Comparison of ENCODE assay signal across 3 cellular contexts in the genomic region with DNA sequence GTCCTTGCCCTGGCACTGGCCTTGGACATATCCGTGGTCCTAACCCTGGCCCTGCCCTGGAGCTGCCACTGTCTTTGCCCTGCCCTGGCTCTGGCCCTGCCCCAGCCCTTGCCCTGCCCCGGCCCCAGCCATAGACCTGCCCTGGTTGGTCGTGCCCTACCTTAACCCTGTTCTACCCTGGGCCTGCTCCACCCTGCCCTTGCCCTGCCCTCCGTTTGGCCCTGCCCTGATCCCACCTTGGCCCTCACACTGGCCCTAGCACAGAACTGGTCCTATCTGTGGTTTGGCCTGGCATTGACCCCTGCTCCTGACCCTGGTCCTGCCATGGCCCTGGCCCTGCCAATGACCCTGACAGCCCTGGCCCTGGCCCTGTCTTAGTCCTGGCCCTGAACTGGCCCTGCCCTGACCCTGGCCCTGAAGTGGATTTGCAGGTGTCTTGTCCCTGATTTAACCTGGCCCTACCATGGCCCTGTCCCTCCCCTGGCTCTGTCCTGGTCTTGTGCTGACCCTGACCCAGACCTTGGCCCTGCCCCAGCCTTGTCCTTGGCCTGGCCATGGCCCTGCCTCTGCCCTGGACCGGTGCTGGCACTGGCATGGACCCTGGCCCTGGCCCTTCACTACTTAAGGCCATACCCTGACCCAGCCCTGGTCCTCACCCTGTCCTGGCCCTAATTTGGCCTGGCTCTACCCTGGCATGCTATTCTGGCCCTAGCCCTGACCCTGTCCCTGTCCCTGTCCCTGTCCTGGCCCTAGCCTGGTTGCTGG.
DNase-seq lines count a peak whose midpoint lies in the region.
"Not testable (repeated sequence)": the region's sequence is repeated elsewhere in the genome, so short reads cannot be mapped to it uniquely, and the experiment has no call there.

No MANE protein-coding gene starts in this region.

- H2BK12ac ChIP-seq in neuronal stem cell (ENCODE audit: low read length); trophoblast cell (ENCODE audit: low read length): not testable (repeated sequence)

- H2BK15ac ChIP-seq in neuronal stem cell (ENCODE audit: low read length): not testable (repeated sequence)

- not testable (repeated sequence) for H3K4me1 ChIP-seq in neuronal stem cell (ENCODE audit: control insufficient read depth in 2 of 2, insufficient read depth in 1 of 2, low read depth in 1 of 2, low read length in 2 of 2); trophoblast cell (ENCODE audit: control insufficient read depth in 1 of 2, insufficient read depth in 2 of 2, low read length in 2 of 2)

- H3K4ac ChIP-seq in neuronal stem cell (ENCODE audit: low read length); trophoblast cell (ENCODE audit: low read depth, low read length): not testable (repeated sequence)

- not testable (repeated sequence) for H3K36me3 ChIP-seq in MG63; neuronal stem cell (replicated peaks in 1 of 2; ENCODE audit: control insufficient read depth in 2 of 2, insufficient read depth in 2 of 2, low read length in 2 of 2); trophoblast cell (ENCODE audit: control insufficient read depth in 1 of 2, insufficient read depth in 2 of 2, low read length in 2 of 2)

- not testable (repeated sequence) for H4K8ac ChIP-seq in neuronal stem cell (ENCODE audit: low read depth, low read length); trophoblast cell (ENCODE audit: low read depth, low read length)

- not testable (repeated sequence) for H3K27ac ChIP-seq in neuronal stem cell (replicated peaks; ENCODE audit: low read length); trophoblast cell (ENCODE audit: low read depth, low read length)

- not testable (repeated sequence) for H3K9me3 ChIP-seq in MG63; neuronal stem cell (replicated peaks in 1 of 2; ENCODE audit: control insufficient read depth in 2 of 2, insufficient read depth in 1 of 2, low read depth in 1 of 2, low read length in 2 of 2)
- peaks cover 62% of the 10 kb centered on the region for H3K9me3 ChIP-seq in trophoblast cell (ENCODE audit: insufficient read depth, low read depth, low read length)

- not testable (repeated sequence) for H3K23ac ChIP-seq in neuronal stem cell (ENCODE audit: low read depth, low read length, poor library complexity); trophoblast cell (ENCODE audit: low read length)

- no CpG with 5 or more reads among the region's 5 CpGs for WGBS in neuronal stem cell (ENCODE audit: extremely low coverage in 2 of 2, insufficient read length in 2 of 2, insufficient replicate concordance in 1 of 2), 2 donors
- no CpG with 5 or more reads among the region's 5 CpGs for WGBS in trophoblast cell (ENCODE audit: extremely low coverage, insufficient coverage, insufficient read length)

- peak; percentile 60 for DNase-seq in MG63
- DNase-seq in neuronal stem cell (ENCODE audit: low spot score); trophoblast cell: not testable (repeated sequence)

- H3K18ac ChIP-seq in neuronal stem cell (ENCODE audit: low read length); trophoblast cell (ENCODE audit: low read length): not testable (repeated sequence)

- H3K79me1 ChIP-seq in neuronal stem cell (ENCODE audit: low read depth, low read length); trophoblast cell (ENCODE audit: low read length): not testable (repeated sequence)

- H2AK5ac ChIP-seq in neuronal stem cell (ENCODE audit: low read depth, low read length); trophoblast cell (ENCODE audit: low read length): not testable (repeated sequence)

- not testable (repeated sequence) for H4K12ac ChIP-seq in trophoblast cell (ENCODE audit: low read depth, low read length)

- H3K4me3 ChIP-seq in MG63; neuronal stem cell (ENCODE audit: low read length in 2 of 2): not testable (repeated sequence)
- peak overlapping the region; percentile 14 for H3K4me3 ChIP-seq in trophoblast cell (ENCODE audit: low read depth, low read length)

- not testable (repeated sequence) for H4K91ac ChIP-seq in neuronal stem cell (ENCODE audit: low read depth, low read length, poor library complexity); trophoblast cell (ENCODE audit: low read depth, low read length)

- H2AFZ ChIP-seq in neuronal stem cell (ENCODE audit: low read length); trophoblast cell (ENCODE audit: insufficient read depth, low read length, poor library complexity): not testable (repeated sequence)

- not testable (repeated sequence) for H3K79me2 ChIP-seq in trophoblast cell (ENCODE audit: control insufficient read depth, insufficient read depth, low read length, poor library complexity)

- not testable (repeated sequence) for H2BK120ac ChIP-seq in neuronal stem cell (ENCODE audit: low read depth, low read length); trophoblast cell (ENCODE audit: insufficient read depth, low read length, poor library complexity)

- not testable (repeated sequence) for H2BK5ac ChIP-seq in neuronal stem cell (ENCODE audit: low read length); trophoblast cell (ENCODE audit: low read depth, low read length, poor library complexity)

- H3K4me2 ChIP-seq in neuronal stem cell (ENCODE audit: insufficient read depth, low read length, poor library complexity, severe bottlenecking); trophoblast cell (ENCODE audit: low read length): not testable (repeated sequence)

- peak overlapping the region; percentile 63 for H3K9ac ChIP-seq in neuronal stem cell (ENCODE audit: low read depth, low read length, poor library complexity)
- not testable (repeated sequence) for H3K9ac ChIP-seq in trophoblast cell (ENCODE audit: low read length)

- H3K14ac ChIP-seq in neuronal stem cell (ENCODE audit: low read length); trophoblast cell (ENCODE audit: low read length): not testable (repeated sequence)

- not testable (repeated sequence) for H3K27me3 ChIP-seq in MG63; neuronal stem cell (ENCODE audit: control insufficient read depth in 3 of 3, insufficient read depth in 3 of 3, low read depth in 1 of 3, low read length in 3 of 3); trophoblast cell (ENCODE audit: insufficient read depth, low read length)
